ENCODE assay signal across 29 cellular contexts in the genomic region with DNA sequence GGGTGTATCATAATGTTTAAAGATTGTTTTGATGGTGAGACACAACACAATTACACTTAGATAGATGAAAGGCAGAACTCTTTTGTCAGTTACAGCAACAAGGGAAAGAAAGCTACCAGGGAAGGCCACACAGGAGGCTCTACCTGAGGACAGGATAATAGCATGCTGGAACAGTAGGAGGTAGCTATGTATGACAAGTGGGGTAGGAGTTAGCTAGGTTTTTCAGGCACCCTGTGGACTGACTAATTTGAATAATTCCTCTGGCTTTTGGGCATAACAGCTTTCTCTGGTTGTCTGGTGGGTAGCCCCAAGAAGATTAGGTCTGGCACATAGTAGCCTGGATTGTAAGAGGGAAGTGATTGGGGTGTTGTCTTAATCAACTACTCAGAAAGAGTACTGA.
"Had no signal": no experiment of that assay in that cellular context is flagged by ENCODE, and none has a peak within 500 bp of the region (broad histone marks: within the 10 kb centered on the region; RNA-seq: fewer than 3 reads in every experiment).

No MANE protein-coding gene starts in this region.

- H3K27ac Mint-ChIP-seq: naive thymus-derived CD4-positive, alpha-beta T cell; nephron; stimulated activated naive CD8-positive, alpha-beta T cell treated with anti-CD3 and anti-CD28 coated beads, Interleukin-15, amount 100 ng/mL, for 72 hours had no signal

- H3K4me1 Mint-ChIP-seq: naive thymus-derived CD4-positive, alpha-beta T cell; nephron; stimulated activated naive CD8-positive, alpha-beta T cell treated with anti-CD3 and anti-CD28 coated beads, Interleukin-15, amount 100 ng/mL, for 72 hours had no signal

- H3K4me2 ChIP-seq: smooth muscle cell had no signal

- H3K4me3 ChIP-seq: coronary artery, esophagus squamous epithelium, heart right ventricle, left lung, prostate gland, right atrium auricular region, smooth muscle cell, suprapubic skin, transverse colon, vagina had no signal

- H3K4me1 ChIP-seq: esophagus squamous epithelium, heart right ventricle, left lung, prostate gland, right atrium auricular region, suprapubic skin, transverse colon, vagina had no signal

- H3K36me3 Mint-ChIP-seq: naive thymus-derived CD4-positive, alpha-beta T cell had no signal

- H3K27ac ChIP-seq: coronary artery, esophagus squamous epithelium, heart right ventricle, left lung, prostate gland, right atrium auricular region, suprapubic skin, transverse colon, vagina had no signal

- ATAC-seq: heart right ventricle; left lung; naive thymus-derived CD4-positive, alpha-beta T cell; sciatic nerve; stimulated activated naive CD8-positive, alpha-beta T cell treated with anti-CD3 and anti-CD28 coated beads, Interleukin-15, amount 100 ng/mL, for 72 hours had no signal

- H3K27me3 Mint-ChIP-seq: naive thymus-derived CD4-positive, alpha-beta T cell; stimulated activated naive CD8-positive, alpha-beta T cell treated with anti-CD3 and anti-CD28 coated beads, Interleukin-15, amount 100 ng/mL, for 72 hours had no signal

- H3K9me3 ChIP-seq: esophagus squamous epithelium, prostate gland, right atrium auricular region, suprapubic skin, transverse colon, vagina had no signal

- DNase-seq: dermis blood vessel endothelial cell; effector memory CD4-positive, alpha-beta T cell; erythroblast; esophagus squamous epithelium; foreskin melanocyte; glutamatergic neuron; heart right ventricle; hippocampal formation; kidney; left lung; mesenchymal stem cell; midbrain; naive thymus-derived CD4-positive, alpha-beta T cell; nucleus accumbens; stimulated activated CD4-positive, alpha-beta T cell treated with anti-CD3 and anti-CD28 coated beads, Interleukin-12 subunit alpha, Interleukin-12 subunit beta, amount 100 ng/mL, for 4 hours; stimulated activated CD4-positive, alpha-beta T cell treated with anti-CD3 and anti-CD28 coated beads, Interleukin-1b, Interleukin-23, amount 100 ng/mL, for 48 hours; stimulated activated CD4-positive, alpha-beta T cell treated with anti-CD3 and anti-CD28 coated beads, Interleukin-4, amount 100 ng/mL, for 1 hour; stimulated activated CD8-positive, alpha-beta memory T cell treated with anti-CD3 and anti-CD28 coated beads, Interleukin-4, amount 100 ng/mL, for 48 hours; stimulated activated naive CD4-positive, alpha-beta T cell; stimulated activated naive CD8-positive, alpha-beta T cell treated with anti-CD3 and anti-CD28 coated beads, Interleukin-15, amount 100 ng/mL, for 72 hours; transverse colon had no signal

- H3K36me3 ChIP-seq: esophagus squamous epithelium, heart right ventricle, left lung, prostate gland, right atrium auricular region, suprapubic skin, transverse colon, vagina had no signal

- H3K27me3 ChIP-seq: esophagus squamous epithelium, heart right ventricle, left lung, right atrium auricular region, suprapubic skin, transverse colon, vagina had no signal

- H3K4me3 Mint-ChIP-seq: naive thymus-derived CD4-positive, alpha-beta T cell; nephron; stimulated activated naive CD8-positive, alpha-beta T cell treated with anti-CD3 and anti-CD28 coated beads, Interleukin-15, amount 100 ng/mL, for 72 hours had no signal
